8 cellular contexts compared by ENCODE assay signal in the genomic region with DNA sequence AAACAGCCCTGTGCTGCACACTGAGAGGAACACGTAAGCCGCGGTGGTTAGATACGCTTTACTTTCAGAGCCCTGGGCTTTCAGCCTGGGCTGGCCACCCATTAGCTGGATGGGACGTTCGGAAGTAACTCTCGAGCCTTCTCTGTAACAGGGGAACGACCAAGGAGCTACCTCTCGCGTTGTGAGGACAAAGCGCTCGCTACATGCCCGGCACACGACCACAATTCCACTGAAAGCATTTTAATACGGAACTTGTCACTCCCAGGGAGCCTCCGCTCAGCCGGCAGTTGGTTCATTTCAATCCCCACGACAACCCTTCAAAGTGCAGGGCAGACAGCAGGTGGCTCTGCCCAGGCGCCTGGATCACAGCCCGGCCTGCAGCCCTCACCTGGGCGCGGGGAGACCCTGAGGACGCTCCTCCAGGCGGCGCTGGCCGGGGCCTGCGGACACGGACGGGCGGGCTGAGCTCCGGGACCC. TPM values are rescaled to one million over a fixed set of nuclear protein-coding genes. Genes with fewer than 3 reads are reported as not detected.
DNase-seq lines count a peak whose midpoint lies in the region; ATAC-seq and FAIRE-seq lines count a peak whose summit lies in the region.

No MANE protein-coding gene starts in this region.

- no peak for DNase-seq in activated naive CD4-positive, alpha-beta T cell treated with anti-CD3 and anti-CD28 coated beads for 36 hours
- DNase-seq in activated naive CD4-positive, alpha-beta T cell (lab: John Stamatoyannopoulos, UW), result no peak
- DNase-seq in activated naive CD4-positive, alpha-beta T cell treated with anti-CD3 and anti-CD28 coated beads, Interleukin-2, amount 50 U/mL, for 72 hours (ENCODE audit: low spot score in 2 of 2), result no peak
- DNase-seq in stimulated activated naive B cell treated with anti-CD40 and anti-IgM and Interleukin-4, amounts not matched to agents 10 μg/mL and 1 μg/mL and 100 μg/mL, for 72 hours, result no peak
- DNase-seq in kidney tubule cell (ENCODE audit: low spot score), result no peak
- DNase-seq in urothelium cell line (ENCODE audit: low spot score), result no peak

- H3K4me3 ChIP-seq in iPS-11a (ENCODE audit: low read depth, low read length), result peak overlapping the region; percentile 91

- peak overlapping the region; percentile 81 for H3K27ac Mint-ChIP-seq in activated naive CD4-positive, alpha-beta T cell treated with anti-CD3 and anti-CD28 coated beads for 36 hours
- peak overlapping the region; percentile 73 to 95 for H3K27ac Mint-ChIP-seq in activated naive CD4-positive, alpha-beta T cell treated with anti-CD3 and anti-CD28 coated beads, Interleukin-2, amount 50 U/mL, for 72 hours
- H3K27ac Mint-ChIP-seq in stimulated activated naive B cell treated with anti-CD40 and anti-IgM and Interleukin-4, amounts not matched to agents 10 μg/mL and 1 μg/mL and 100 μg/mL, for 72 hours, result peak overlapping the region; percentile 90

- intact Hi-C loops in activated naive CD4-positive, alpha-beta T cell treated with anti-CD3 and anti-CD28 coated beads for 36 hours (cut with micrococcal nuclease), result loop anchor here (1.0 to 5.0 kb wide), 3 partner anchors 8 to 131 kb away; a partner anchor contains a TSS

- ATAC-seq in HG03442 (IDR thresholded peaks at IDR 0.05; ENCODE audit: unreplicated experiment), result peak; percentile 27
- ATAC-seq in activated naive CD4-positive, alpha-beta T cell treated with anti-CD3 and anti-CD28 coated beads, Interleukin-2, amount 50 U/mL, for 72 hours, result peak; percentile 20 to 43
- peak; percentile 43 to 44 for ATAC-seq in stimulated activated naive B cell treated with anti-CD40 and anti-IgM and Interleukin-4, amounts not matched to agents 10 μg/mL and 1 μg/mL and 100 μg/mL, for 72 hours (replicated peaks)

- CTCF ChIA-PET in activated naive CD4-positive, alpha-beta T cell treated with anti-CD3 and anti-CD28 coated beads for 36 hours (lab: Charles Lee), result interaction anchor here (0.7 to 6.0 kb wide), 9 partner anchors 9 to 86 kb away, joined by 3 to 48 read pairs (median 3); a partner anchor contains a TSS

- peak overlapping the region; percentile 82 for H3K4me3 Mint-ChIP-seq in activated naive CD4-positive, alpha-beta T cell treated with anti-CD3 and anti-CD28 coated beads for 36 hours
- peak overlapping the region; percentile 87 to 96 for H3K4me3 Mint-ChIP-seq in stimulated activated naive B cell treated with anti-CD40 and anti-IgM and Interleukin-4, amounts not matched to agents 10 μg/mL and 1 μg/mL and 100 μg/mL, for 72 hours

- no peaks in the 10 kb centered on the region for H3K27me3 Mint-ChIP-seq in activated naive CD4-positive, alpha-beta T cell treated with anti-CD3 and anti-CD28 coated beads for 36 hours (ENCODE audit: low read depth)
- no peaks in the 10 kb centered on the region for H3K27me3 Mint-ChIP-seq in stimulated activated naive B cell treated with anti-CD40 and anti-IgM and Interleukin-4, amounts not matched to agents 10 μg/mL and 1 μg/mL and 100 μg/mL, for 72 hours

- peaks cover 48% of the 10 kb centered on the region for H3K4me1 Mint-ChIP-seq in activated naive CD4-positive, alpha-beta T cell treated with anti-CD3 and anti-CD28 coated beads for 36 hours (ENCODE audit: low read depth)
- peaks cover 42 to 74% of the 10 kb centered on the region in 2 donors for H3K4me1 Mint-ChIP-seq in stimulated activated naive B cell treated with anti-CD40 and anti-IgM and Interleukin-4, amounts not matched to agents 10 μg/mL and 1 μg/mL and 100 μg/mL, for 72 hours

- FAIRE-seq in urothelium cell line (lab: Jason Lieb, UNC), result no peak

- H3K36me3 Mint-ChIP-seq in activated naive CD4-positive, alpha-beta T cell treated with anti-CD3 and anti-CD28 coated beads for 36 hours (ENCODE audit: low read depth), result peaks cover 25% of the 10 kb centered on the region
- H3K36me3 Mint-ChIP-seq in activated naive CD4-positive, alpha-beta T cell treated with anti-CD3 and anti-CD28 coated beads, Interleukin-2, amount 50 U/mL, for 72 hours, result peaks cover 0 to under 1% of the 10 kb centered on the region in 2 donors
- H3K36me3 Mint-ChIP-seq in stimulated activated naive B cell treated with anti-CD40 and anti-IgM and Interleukin-4, amounts not matched to agents 10 μg/mL and 1 μg/mL and 100 μg/mL, for 72 hours, result peaks cover 24 to 40% of the 10 kb centered on the region in 2 donors

- H3K9me3 Mint-ChIP-seq in activated naive CD4-positive, alpha-beta T cell treated with anti-CD3 and anti-CD28 coated beads for 36 hours, result no peaks in the 10 kb centered on the region
- H3K9me3 Mint-ChIP-seq in activated naive CD4-positive, alpha-beta T cell treated with anti-CD3 and anti-CD28 coated beads, Interleukin-2, amount 50 U/mL, for 72 hours, result no peaks in the 10 kb centered on the region
- H3K9me3 Mint-ChIP-seq in stimulated activated naive B cell treated with anti-CD40 and anti-IgM and Interleukin-4, amounts not matched to agents 10 μg/mL and 1 μg/mL and 100 μg/mL, for 72 hours, result no peaks in the 10 kb centered on the region

RNA-seq across cellular contexts. Expression of a gene that starts 0.4 kb away (rescaled TPM):
- 10 to 100 TPM; 24.9 to 27.8 TPM for total RNA-seq in activated naive CD4-positive, alpha-beta T cell treated with anti-CD3 and anti-CD28 coated beads for 36 hours
- 10 to 100 TPM; 20.2 to 24.9 TPM for total RNA-seq in activated naive CD4-positive, alpha-beta T cell treated with anti-CD3 and anti-CD28 coated beads, Interleukin-2, amount 50 U/mL, for 72 hours

RNA-seq across cellular contexts. Expression of a gene that starts 0.4 kb away (rescaled TPM):
- 10 to 100 TPM; 15.0 to 16.2 TPM for total RNA-seq in activated naive CD4-positive, alpha-beta T cell treated with anti-CD3 and anti-CD28 coated beads for 36 hours
- total RNA-seq in activated naive CD4-positive, alpha-beta T cell treated with anti-CD3 and anti-CD28 coated beads, Interleukin-2, amount 50 U/mL, for 72 hours, result 10 to 100 TPM in 1 of 2 donors, 1 to 10 TPM in 1; 10.0 to 12.9 TPM

RNA-seq across cellular contexts. Expression of a gene that starts 7.9 kb away (rescaled TPM):
- 1,000 to 10,000 TPM; 3,985 to 4,111 TPM for total RNA-seq in activated naive CD4-positive, alpha-beta T cell treated with anti-CD3 and anti-CD28 coated beads for 36 hours
- total RNA-seq in activated naive CD4-positive, alpha-beta T cell treated with anti-CD3 and anti-CD28 coated beads, Interleukin-2, amount 50 U/mL, for 72 hours, result 1,000 to 10,000 TPM; 3,254 to 3,908 TPM

RNA-seq across cellular contexts. Expression of a gene that starts 8.0 kb away (rescaled TPM):
- 10 to 100 TPM; 18.4 to 21.5 TPM for total RNA-seq in activated naive CD4-positive, alpha-beta T cell treated with anti-CD3 and anti-CD28 coated beads for 36 hours
- 10 to 100 TPM; 27.7 to 29.4 TPM for total RNA-seq in activated naive CD4-positive, alpha-beta T cell treated with anti-CD3 and anti-CD28 coated beads, Interleukin-2, amount 50 U/mL, for 72 hours

RNA-seq across cellular contexts. Expression of a gene that starts 19.9 kb away (rescaled TPM):
- total RNA-seq in activated naive CD4-positive, alpha-beta T cell treated with anti-CD3 and anti-CD28 coated beads for 36 hours, result 10 to 100 TPM; 13.6 to 13.8 TPM
- 10 to 100 TPM; 10.7 to 22.0 TPM for total RNA-seq in activated naive CD4-positive, alpha-beta T cell treated with anti-CD3 and anti-CD28 coated beads, Interleukin-2, amount 50 U/mL, for 72 hours
